Comparison of ENCODE assay signal across 9 cellular contexts in the genomic region with DNA sequence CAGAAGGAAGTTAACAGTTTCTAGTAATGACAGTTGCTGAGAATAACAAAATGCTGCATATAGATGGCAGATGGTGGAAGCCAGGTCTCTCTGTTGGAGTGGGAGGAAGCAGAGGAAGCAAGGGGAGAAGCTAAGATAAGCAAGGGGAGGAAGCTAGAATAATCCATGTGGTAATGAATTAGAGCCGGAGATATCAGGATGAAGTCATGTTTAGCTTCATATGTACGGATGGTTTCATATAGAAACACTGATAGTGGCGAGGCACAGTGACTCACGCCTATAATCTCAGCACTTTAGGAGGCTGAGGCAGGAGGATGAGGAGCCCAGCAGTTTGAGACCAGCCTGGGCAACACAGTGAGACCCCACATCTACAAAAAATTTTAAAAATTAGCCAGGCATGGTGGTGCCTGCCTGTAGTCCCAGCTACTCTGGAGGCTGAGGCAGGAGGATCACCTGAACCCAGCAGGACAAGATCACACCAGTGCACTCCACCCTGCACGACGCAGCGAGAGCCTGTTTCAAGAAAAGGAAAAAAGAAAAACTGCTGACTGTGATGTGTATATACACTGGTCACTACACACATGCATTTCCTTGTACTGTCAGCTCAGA. TPM values are rescaled to one million over a fixed set of nuclear protein-coding genes. Genes with fewer than 3 reads are reported as not detected.
DNase-seq lines count a peak whose midpoint lies in the region; ATAC-seq and TF ChIP-seq lines count a peak whose summit lies in the region.
"Had no signal": no experiment of that assay in that cellular context is flagged by ENCODE, and none has a peak within 500 bp of the region (broad histone marks: within the 10 kb centered on the region; RNA-seq: fewer than 3 reads in every experiment).

No MANE protein-coding gene starts in this region.

- 0 out of 2 replicates have a peak overlapping the region, but pooled peaks have one; percentile 0 for H3K23ac ChIP-seq in IMR-90 (ENCODE audit: low read depth, low read length)

- H4K8ac ChIP-seq in IMR-90 (ENCODE audit: low read depth in 2 of 2, low read length in 2 of 2) = no peak overlapping the region

- no peaks in the 10 kb centered on the region for H3K27me3 ChIP-seq in IMR-90 (ENCODE audit: control insufficient read depth, insufficient read depth, low read length)
- H3K27me3 ChIP-seq in left ventricle myocardium inferior (ENCODE audit: low read depth) = no peaks in the 10 kb centered on the region

- no peak overlapping the region for H2BK15ac ChIP-seq in IMR-90 (ENCODE audit: low read depth, low read length)

- POLR2A ChIA-PET in IMR-90 (lab: Charles Lee; ENCODE audit: unreplicated experiment) = no interaction called here

- H4K91ac ChIP-seq in IMR-90 (ENCODE audit: insufficient read depth, low read depth, low read length) = no peak overlapping the region

- H3K4me1 Mint-ChIP-seq in activated T-helper 17 cell treated with anti-CD3 and anti-CD28 coated beads, Interleukin-2, amount 50 U/mL, for 72 hours = peaks cover 15% of the 10 kb centered on the region
- peaks cover 37% of the 10 kb centered on the region for H3K4me1 Mint-ChIP-seq in activated T-helper 1 cell treated with anti-CD3 and anti-CD28 coated beads, Interleukin-12 subunit alpha, Interleukin-12 subunit beta, Interleukin-2, Interleukin-4 antibody, amounts not matched to agents 30 ng/mL and 10 ng/mL and 1 ng/mL, durations not matched to agents 14 hours and 24 hours and 36 hours (ENCODE audit: low read depth)
- no peaks in the 10 kb centered on the region for H3K4me1 Mint-ChIP-seq in type B pancreatic cell (ENCODE audit: unreplicated experiment)

- H4K20me1 ChIP-seq in IMR-90 (ENCODE audit: insufficient read depth, low read length) = peaks cover 14% of the 10 kb centered on the region

- peaks cover 14% of the 10 kb centered on the region for H3K36me3 Mint-ChIP-seq in activated T-helper 17 cell treated with anti-CD3 and anti-CD28 coated beads, Interleukin-2, amount 50 U/mL, for 72 hours (ENCODE audit: low read depth)
- H3K36me3 Mint-ChIP-seq in activated T-helper 1 cell treated with anti-CD3 and anti-CD28 coated beads, Interleukin-12 subunit alpha, Interleukin-12 subunit beta, Interleukin-2, Interleukin-4 antibody, amounts not matched to agents 30 ng/mL and 10 ng/mL and 1 ng/mL, durations not matched to agents 14 hours and 24 hours and 36 hours (ENCODE audit: low read depth) = peaks cover 3% of the 10 kb centered on the region
- peaks cover 7% of the 10 kb centered on the region for H3K36me3 Mint-ChIP-seq in type B pancreatic cell

- H3K36me3 ChIP-seq in IMR-90 (ENCODE audit: control insufficient read depth, insufficient read depth, low read length) (peaks cover 18% of the 10 kb centered on the region), left ventricle myocardium inferior (peaks cover 22% of the 10 kb centered on the region)

- H2AFZ ChIP-seq in IMR-90 (replicated peaks; ENCODE audit: low read length, poor library complexity) = no peak overlapping the region

- H3K4me3 ChIP-seq in IMR-90 (ENCODE audit: insufficient read depth, low read depth, low read length) (no peak overlapping the region), left ventricle myocardium inferior (no peak overlapping the region)

- H3K9ac ChIP-seq in IMR-90 (ENCODE audit: low read depth, low read length) = no peak overlapping the region

- no peak overlapping the region for H2AK9ac ChIP-seq in IMR-90 (replicated peaks; ENCODE audit: low read depth, low read length, poor library complexity)

- H3K4me2 ChIP-seq in IMR-90 (ENCODE audit: low read depth, low read length) = no peak overlapping the region

- H3K4ac ChIP-seq in IMR-90 (ENCODE audit: low read depth, low read length) = no peak overlapping the region

- ATAC-seq in IMR-90 (ENCODE audit: low read depth) = peak; percentile 18
- peak; percentile 53 for ATAC-seq in activated T-helper 17 cell treated with anti-CD3 and anti-CD28 coated beads, Interleukin-2, amount 50 U/mL, for 72 hours (replicated peaks)
- no peak for ATAC-seq in GM21529 (IDR thresholded peaks at IDR 0.05; ENCODE audit: unreplicated experiment)

- no peak overlapping the region for H2AK5ac ChIP-seq in IMR-90 (ENCODE audit: low read depth, low read length)

- H2BK20ac ChIP-seq in IMR-90 (ENCODE audit: low read depth, low read length) = no peak overlapping the region

- H4K5ac ChIP-seq in IMR-90 (ENCODE audit: low read depth, low read length) = no peak overlapping the region

- H2BK120ac ChIP-seq in IMR-90 (ENCODE audit: low read depth, low read length) = no peak overlapping the region

- CTCF ChIA-PET in IMR-90 (lab: Yijun Ruan, JAX) = no interaction called here

- no TSS peak for BruUV-seq in IMR-90 (replicated peaks; lab: Mats Ljungman, UMichigan)

- H3K14ac ChIP-seq in IMR-90 (replicated peaks; ENCODE audit: low read depth, low read length) = 0 out of 2 replicates have a peak overlapping the region, but pooled peaks have one; percentile 9

- dilution Hi-C loops in IMR-90 (cut with HindIII; ENCODE audit: low sequenced_read_pairs, unreplicated experiment) = no loop called here

- no peak overlapping the region for H3K4me3 Mint-ChIP-seq in activated T-helper 17 cell treated with anti-CD3 and anti-CD28 coated beads, Interleukin-2, amount 50 U/mL, for 72 hours
- no peak overlapping the region for H3K4me3 Mint-ChIP-seq in activated T-helper 1 cell treated with anti-CD3 and anti-CD28 coated beads, Interleukin-12 subunit alpha, Interleukin-12 subunit beta, Interleukin-2, Interleukin-4 antibody, amounts not matched to agents 30 ng/mL and 10 ng/mL and 1 ng/mL, durations not matched to agents 14 hours and 24 hours and 36 hours
- H3K4me3 Mint-ChIP-seq in type B pancreatic cell = no peak overlapping the region

- H3K18ac ChIP-seq in IMR-90 (ENCODE audit: low read depth, low read length) = no peak overlapping the region

- H3K4me1 ChIP-seq in IMR-90 (ENCODE audit: control insufficient read depth, insufficient read depth, low read length) (no peaks in the 10 kb centered on the region), left ventricle myocardium inferior (peaks cover 7% of the 10 kb centered on the region)

- 50% methylated on average over 3 of the region's 7 CpGs; no CpG with 5 or more reads in 1 of the 2 experiments for WGBS in IMR-90 (ENCODE audit: extremely low coverage in 2 of 2, insufficient read length in 1 of 2), 2 experiments

- H3K27ac ChIP-seq in IMR-90 (ENCODE audit: insufficient read depth, low read length) (no peak overlapping the region), left ventricle myocardium inferior (replicated peaks) (peak overlapping the region; percentile 1)

- no peak for TF ChIP-seq CTCF in IMR-90 (conservative IDR thresholded peaks at IDR 0.05; ENCODE audit: low read depth, low read length)
- no peak for TF ChIP-seq CTCF in left ventricle myocardium inferior (IDR thresholded peaks at IDR 0.05; ENCODE audit: borderline replicate concordance)
- no peak for TF ChIP-seq CTCF in type B pancreatic cell (conservative IDR thresholded peaks at IDR 0.05)

- H3K9me1 ChIP-seq in IMR-90 (ENCODE audit: insufficient read depth, low read length) = peaks cover 12% of the 10 kb centered on the region

- no peak overlapping the region for H3K56ac ChIP-seq in IMR-90 (ENCODE audit: extremely low read depth, insufficient read depth, low read length)

- no peak for TF ChIP-seq POLR2A in IMR-90 (IDR thresholded peaks at IDR 0.05; ENCODE audit: low read depth, low read length)

- H2BK5ac ChIP-seq in IMR-90 (ENCODE audit: low read depth, low read length, poor library complexity, severe bottlenecking) = no peak overlapping the region

- H3K79me1 ChIP-seq in IMR-90 (ENCODE audit: low read depth in 1 of 2, low read length in 2 of 2) = peaks cover 0 to 9% of the 10 kb centered on the region in 2 experiments; a peak in 3 of 4 replicates

- peak overlapping the region; percentile 0 for H3K27ac Mint-ChIP-seq in activated T-helper 17 cell treated with anti-CD3 and anti-CD28 coated beads, Interleukin-2, amount 50 U/mL, for 72 hours
- H3K27ac Mint-ChIP-seq in activated T-helper 1 cell treated with anti-CD3 and anti-CD28 coated beads, Interleukin-12 subunit alpha, Interleukin-12 subunit beta, Interleukin-2, Interleukin-4 antibody, amounts not matched to agents 30 ng/mL and 10 ng/mL and 1 ng/mL, durations not matched to agents 14 hours and 24 hours and 36 hours = no peak overlapping the region
- no peak overlapping the region for H3K27ac Mint-ChIP-seq in type B pancreatic cell

- intact Hi-C loops in IMR-90 (cut with micrococcal nuclease) (no loop called here), left ventricle myocardium inferior (cut with micrococcal nuclease) (no loop called here)
- intact Hi-C loops in activated T-helper 1 cell treated with anti-CD3 and anti-CD28 coated beads, Interleukin-12 subunit alpha, Interleukin-12 subunit beta, Interleukin-2, Interleukin-4 antibody, amounts not matched to agents 30 ng/mL and 10 ng/mL and 1 ng/mL, durations not matched to agents 14 hours and 24 hours and 36 hours (cut with micrococcal nuclease) = no loop called here

- DNase-seq in AML-193 (lab: John Stamatoyannopoulos, UW) (peak; percentile 20 to 40), IMR-90 (peak; percentile 43), left ventricle myocardium inferior (no peak), type B pancreatic cell (ENCODE audit: extremely low spot score, unreplicated experiment) (no peak), superior temporal gyrus (ENCODE audit: extremely low spot score) (no peak)
- no peak for DNase-seq in activated T-helper 1 cell treated with anti-CD3 and anti-CD28 coated beads, Interleukin-12 subunit alpha, Interleukin-12 subunit beta, Interleukin-2, Interleukin-4 antibody, amounts not matched to agents 30 ng/mL and 10 ng/mL and 1 ng/mL, durations not matched to agents 14 hours and 24 hours and 36 hours (ENCODE audit: low spot score)
- DNase-seq: NCI-H526 treated with DMSO at 0.1 percent for 48 hours had no signal

- no peaks in the 10 kb centered on the region for H3K9me3 ChIP-seq in IMR-90 (ENCODE audit: control insufficient read depth, insufficient read depth, low read length)
- no peaks in the 10 kb centered on the region for H3K9me3 ChIP-seq in left ventricle myocardium inferior (replicated peaks)

- H3K27me3 Mint-ChIP-seq in activated T-helper 17 cell treated with anti-CD3 and anti-CD28 coated beads, Interleukin-2, amount 50 U/mL, for 72 hours = no peaks in the 10 kb centered on the region
- H3K27me3 Mint-ChIP-seq in activated T-helper 1 cell treated with anti-CD3 and anti-CD28 coated beads, Interleukin-12 subunit alpha, Interleukin-12 subunit beta, Interleukin-2, Interleukin-4 antibody, amounts not matched to agents 30 ng/mL and 10 ng/mL and 1 ng/mL, durations not matched to agents 14 hours and 24 hours and 36 hours (ENCODE audit: insufficient read depth) = no peaks in the 10 kb centered on the region
- no peaks in the 10 kb centered on the region for H3K27me3 Mint-ChIP-seq in type B pancreatic cell

- H3K9me3 Mint-ChIP-seq in activated T-helper 17 cell treated with anti-CD3 and anti-CD28 coated beads, Interleukin-2, amount 50 U/mL, for 72 hours = no peaks in the 10 kb centered on the region
- no peaks in the 10 kb centered on the region for H3K9me3 Mint-ChIP-seq in activated T-helper 1 cell treated with anti-CD3 and anti-CD28 coated beads, Interleukin-12 subunit alpha, Interleukin-12 subunit beta, Interleukin-2, Interleukin-4 antibody, amounts not matched to agents 30 ng/mL and 10 ng/mL and 1 ng/mL, durations not matched to agents 14 hours and 24 hours and 36 hours
- no peaks in the 10 kb centered on the region for H3K9me3 Mint-ChIP-seq in type B pancreatic cell

- in situ Hi-C loops in IMR-90 (cut with MboI; ENCODE audit: low sequenced_read_pairs) = no loop called here

- TF ChIP-seq RAD21 in IMR-90 (IDR thresholded peaks at IDR 0.05; ENCODE audit: low read length) = no peak

RNA-seq across cellular contexts. Expression of a gene that starts 49.2 kb away (rescaled TPM):
- total RNA-seq in IMR-90 (2012; rRNA removed) (57.9 and 61.4 TPM in 2 replicates), left ventricle myocardium inferior (32.0 TPM), type B pancreatic cell (ENCODE audit: low replicate concordance) (49.6 and 77.8 TPM in 2 replicates)
- 38.7 and 46.4 TPM in 2 replicates for polyA plus RNA-seq in IMR-90 (2012; rRNA removed)
- 22.9 and 25.4 TPM in 2 replicates for polyA plus RNA-seq in IMR-90 (2012; cell fraction: cytosol; rRNA removed)
- polyA plus RNA-seq in IMR-90 (2012; cell fraction: nucleus; rRNA removed; ENCODE audit: low replicate concordance) = 78.7 and 172 TPM in 2 replicates
- total RNA-seq in activated T-helper 17 cell treated with anti-CD3 and anti-CD28 coated beads, Interleukin-2, amount 50 U/mL, for 72 hours = 10 to 100 TPM; 41.7 to 78.3 TPM
- 72.0 and 72.6 TPM in 2 replicates for total RNA-seq in activated T-helper 1 cell treated with anti-CD3 and anti-CD28 coated beads, Interleukin-12 subunit alpha, Interleukin-12 subunit beta, Interleukin-2, Interleukin-4 antibody, amounts not matched to agents 30 ng/mL and 10 ng/mL and 1 ng/mL, durations not matched to agents 14 hours and 24 hours and 36 hours

Comparison
In these comparisons a context has a peak if more than half of its experiments do, and no peak if none do; other contexts are left out.
1. DNase-seq: peak in AML-193 (2 of 2) and IMR-90 (single experiment); none in left ventricle myocardium inferior (single experiment), activated T-helper 1 cell treated with anti-CD3 and anti-CD28 coated beads, Interleukin-12 subunit alpha, Interleukin-12 subunit beta, Interleukin-2, Interleukin-4 antibody, amounts not matched to agents 30 ng/mL and 10 ng/mL and 1 ng/mL, durations not matched to agents 14 hours and 24 hours and 36 hours (single experiment), type B pancreatic cell (single experiment) and superior temporal gyrus (single experiment).